Comparison of ENCODE assay signal across 33 cellular contexts in the genomic region with DNA sequence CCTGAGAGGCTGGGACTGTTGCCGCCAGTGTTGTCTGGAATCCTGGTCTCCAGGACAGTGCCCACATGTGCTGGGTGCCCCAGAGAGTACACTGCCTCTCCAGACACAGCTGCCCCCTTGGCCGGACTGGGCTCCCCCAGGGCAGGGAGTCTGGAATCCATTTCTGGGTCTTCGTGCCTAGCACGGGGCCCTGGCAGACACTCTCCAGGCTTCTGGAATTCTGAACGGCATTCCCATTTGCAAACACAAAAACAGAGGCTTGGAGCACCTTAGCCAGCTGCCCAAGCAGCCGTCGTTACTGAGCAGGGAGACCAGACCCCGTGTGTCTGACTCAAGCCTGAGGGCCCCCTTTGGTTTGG. TPM values are rescaled to one million over a fixed set of nuclear protein-coding genes. Genes with fewer than 3 reads are reported as not detected.
"Had no signal": no experiment of that assay in that cellular context is flagged by ENCODE, and none has a peak within 500 bp of the region (broad histone marks: within the 10 kb centered on the region; RNA-seq: fewer than 3 reads in every experiment).

No MANE protein-coding gene starts in this region.

- H3K36me3 Mint-ChIP-seq: activated CD8-positive, alpha-beta memory T cell treated with anti-CD3 and anti-CD28 coated beads, Interleukin-2, amount 10 ng/mL, durations not matched to agents 7 days and 5 days; activated naive CD4-positive, alpha-beta T cell treated with anti-CD3 and anti-CD28 coated beads, Interleukin-2, amount 50 U/mL, for 24 hours; activated naive CD8-positive, alpha-beta T cell treated with anti-CD3 and anti-CD28 coated beads, Interleukin-2, amount 10 ng/mL, durations not matched to agents 7 days and 5 days had no signal

- H3K4me1 ChIP-seq: body of pancreas, breast epithelium had no signal

- H3K4me3 Mint-ChIP-seq: activated B cell treated with CpG ODN at 0.5 μM for 24 hours; activated CD4-positive, alpha-beta memory T cell treated with anti-CD3 and anti-CD28 coated beads, Interleukin-2, amount 10 ng/mL, durations not matched to agents 7 days and 5 days; activated CD8-positive, alpha-beta memory T cell treated with anti-CD3 and anti-CD28 coated beads, Interleukin-2, amount 10 ng/mL, durations not matched to agents 7 days and 5 days; activated naive CD4-positive, alpha-beta T cell treated with anti-CD3 and anti-CD28 coated beads, Interleukin-2, amount 50 U/mL, for 24 hours; activated naive CD8-positive, alpha-beta T cell treated with anti-CD3 and anti-CD28 coated beads, Interleukin-2, amount 10 ng/mL, durations not matched to agents 7 days and 5 days had no signal

- H3K4me1 Mint-ChIP-seq: activated B cell treated with CpG ODN at 0.5 μM for 24 hours; activated CD4-positive, alpha-beta memory T cell treated with anti-CD3 and anti-CD28 coated beads, Interleukin-2, amount 10 ng/mL, durations not matched to agents 7 days and 5 days; activated CD8-positive, alpha-beta memory T cell treated with anti-CD3 and anti-CD28 coated beads, Interleukin-2, amount 10 ng/mL, durations not matched to agents 7 days and 5 days; activated naive CD4-positive, alpha-beta T cell treated with anti-CD3 and anti-CD28 coated beads, Interleukin-2, amount 50 U/mL, for 24 hours; activated naive CD8-positive, alpha-beta T cell treated with anti-CD3 and anti-CD28 coated beads, Interleukin-2, amount 10 ng/mL, durations not matched to agents 7 days and 5 days had no signal

- H3K9ac ChIP-seq: KMS-11 had no signal

- H3K36me3 ChIP-seq: breast epithelium had no signal

- H3K27ac ChIP-seq: body of pancreas, breast epithelium, KMS-11, VCaP had no signal

- DNase-seq: activated B cell treated with CpG ODN at 0.5 μM for 24 hours; activated CD4-positive, alpha-beta memory T cell treated with anti-CD3 and anti-CD28 coated beads, Interleukin-2, amount 10 ng/mL, durations not matched to agents 7 days and 5 days; activated CD4-positive, alpha-beta T cell treated with anti-CD3 and anti-CD28 coated beads for 1 hour; activated CD4-positive, alpha-beta T cell treated with anti-CD3 and anti-CD28 coated beads for 48 hours; activated CD8-positive, alpha-beta memory T cell treated with anti-CD3 and anti-CD28 coated beads for 24 hours; activated CD8-positive, alpha-beta memory T cell treated with anti-CD3 and anti-CD28 coated beads, Interleukin-2, amount 10 ng/mL, durations not matched to agents 7 days and 5 days; activated CD8-positive, alpha-beta memory T cell treated with anti-CD3 and anti-CD28 coated beads, Interleukin-2, amount 50 U/mL, for 48 hours; activated effector memory CD4-positive, alpha-beta T cell treated with Interleukin-2 at 50 U/mL for 16 hours; activated T-cell treated with anti-CD3 and anti-CD28 coated beads, Interleukin-2, amount 50 U/mL, for 48 hours; amygdala; body of pancreas; MM.1S; MV-4-11; NCI-H1092; NCI-H1436 treated with DMSO at 0.1 percent for 48 hours; NCI-H1694 treated with DMSO at 0.1 percent for 48 hours; NCI-H2029; NCI-H345; NCI-H524 treated with DMSO at 0.1 percent for 48 hours; SIG-M5; T-helper 1 cell; T-helper 2 cell; T-helper 9 cell had no signal

- H3K4me3 ChIP-seq: body of pancreas, breast epithelium had no signal

- H3K9me3 ChIP-seq: body of pancreas had no signal

- H3K4me2 ChIP-seq: KMS-11 had no signal

- ATAC-seq: activated CD8-positive, alpha-beta memory T cell treated with anti-CD3 and anti-CD28 coated beads, Interleukin-2, amount 10 ng/mL, durations not matched to agents 7 days and 5 days; body of pancreas; Panc1; SK-N-SH treated with all-trans-retinoic acid at 6 μM for 48 hours had no signal

- H3K9me3 Mint-ChIP-seq: activated B cell treated with CpG ODN at 0.5 μM for 24 hours; activated CD4-positive, alpha-beta memory T cell treated with anti-CD3 and anti-CD28 coated beads, Interleukin-2, amount 10 ng/mL, durations not matched to agents 7 days and 5 days; activated naive CD4-positive, alpha-beta T cell treated with anti-CD3 and anti-CD28 coated beads, Interleukin-2, amount 50 U/mL, for 24 hours; activated naive CD8-positive, alpha-beta T cell treated with anti-CD3 and anti-CD28 coated beads, Interleukin-2, amount 10 ng/mL, durations not matched to agents 7 days and 5 days had no signal

- H3K27ac Mint-ChIP-seq: activated B cell treated with CpG ODN at 0.5 μM for 24 hours; activated CD4-positive, alpha-beta memory T cell treated with anti-CD3 and anti-CD28 coated beads, Interleukin-2, amount 10 ng/mL, durations not matched to agents 7 days and 5 days; activated CD8-positive, alpha-beta memory T cell treated with anti-CD3 and anti-CD28 coated beads, Interleukin-2, amount 10 ng/mL, durations not matched to agents 7 days and 5 days; activated naive CD4-positive, alpha-beta T cell treated with anti-CD3 and anti-CD28 coated beads, Interleukin-2, amount 50 U/mL, for 24 hours; activated naive CD8-positive, alpha-beta T cell treated with anti-CD3 and anti-CD28 coated beads, Interleukin-2, amount 10 ng/mL, durations not matched to agents 7 days and 5 days had no signal

RNA-seq across cellular contexts. Expression of a gene that starts 20.8 kb away (rescaled TPM):
- total RNA-seq: activated B cell treated with CpG ODN at 0.5 μM for 24 hours; activated CD4-positive, alpha-beta memory T cell treated with anti-CD3 and anti-CD28 coated beads, Interleukin-2, amount 10 ng/mL, durations not matched to agents 7 days and 5 days; activated CD8-positive, alpha-beta memory T cell treated with anti-CD3 and anti-CD28 coated beads, Interleukin-2, amount 10 ng/mL, durations not matched to agents 7 days and 5 days; activated naive CD8-positive, alpha-beta T cell treated with anti-CD3 and anti-CD28 coated beads, Interleukin-2, amount 10 ng/mL, durations not matched to agents 7 days and 5 days; body of pancreas; breast epithelium; LHCN-M2; RPMI7951 had no signal
- polyA plus RNA-seq: adipose tissue had no signal
